ENCODE assay signal across 8 cellular contexts in the genomic region with DNA sequence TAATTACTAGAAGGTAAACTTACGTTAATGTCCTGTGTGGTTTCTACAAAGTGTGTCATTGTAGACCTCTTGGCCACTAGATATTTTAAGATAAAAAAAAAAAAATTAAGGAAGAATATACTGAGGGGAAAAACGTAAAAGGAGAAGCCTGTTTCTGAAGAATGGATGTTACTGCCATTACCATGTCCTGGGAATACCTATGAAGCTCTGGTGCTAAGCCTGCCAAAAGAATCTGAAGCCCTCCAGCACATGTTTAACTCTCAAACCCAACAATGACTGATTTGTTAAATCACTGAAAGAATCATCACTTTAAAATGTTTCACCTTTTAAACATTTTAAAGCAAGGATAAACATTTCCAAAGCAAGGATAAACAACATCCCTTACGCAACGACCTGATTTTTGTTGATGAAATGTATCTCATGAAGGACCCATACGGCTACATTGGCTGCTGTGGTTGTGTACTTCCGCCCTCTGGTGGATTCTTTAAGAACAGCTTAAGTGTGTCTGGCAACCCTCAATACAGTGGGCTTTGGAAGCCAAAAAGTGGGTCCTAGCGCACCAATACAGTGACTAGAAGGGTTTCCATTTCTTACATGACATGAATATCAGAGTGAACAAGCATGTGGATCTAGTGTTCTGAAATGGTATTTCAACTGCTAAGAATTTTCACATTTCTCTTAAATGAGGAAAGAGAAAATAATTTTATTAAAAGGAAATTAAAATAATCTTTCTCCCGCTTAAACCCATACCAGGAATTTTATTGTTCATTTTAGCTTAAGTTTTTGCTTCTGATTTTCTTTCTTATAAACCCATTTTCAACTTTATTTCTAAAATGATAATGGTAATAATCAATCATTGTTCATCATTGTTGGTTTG.
DNase-seq lines count a peak whose midpoint lies in the region; ATAC-seq and TF ChIP-seq lines count a peak whose summit lies in the region.

No MANE protein-coding gene starts in this region.

- H3K4me1 ChIP-seq in Karpas-422 (ENCODE audit: low read length): no peaks in the 10 kb centered on the region
- no peaks in the 10 kb centered on the region for H3K4me1 ChIP-seq in Peyer's patch

- H3K27ac Mint-ChIP-seq in activated naive CD8-positive, alpha-beta T cell treated with anti-CD3 and anti-CD28 coated beads for 36 hours: no peak overlapping the region

- H3K36me3 ChIP-seq in Karpas-422 (ENCODE audit: insufficient read depth, low read length) (no peaks in the 10 kb centered on the region), Peyer's patch (peaks cover 0 to 30% (median 0%) of the 10 kb centered on the region in 3 donors)

- H3K9me3 Mint-ChIP-seq in activated naive CD8-positive, alpha-beta T cell treated with anti-CD3 and anti-CD28 coated beads for 36 hours: no peaks in the 10 kb centered on the region

- peaks cover 2% of the 10 kb centered on the region for H3K4me1 Mint-ChIP-seq in activated naive CD8-positive, alpha-beta T cell treated with anti-CD3 and anti-CD28 coated beads for 36 hours

- no peak overlapping the region for H3K4me2 ChIP-seq in Karpas-422 (ENCODE audit: low read depth, low read length, poor library complexity, severe bottlenecking)

- no peaks in the 10 kb centered on the region for H3K79me2 ChIP-seq in Karpas-422 (ENCODE audit: low read length)

- no peak overlapping the region for H3K27ac ChIP-seq in Karpas-422 (ENCODE audit: low read length)
- H3K27ac ChIP-seq in Peyer's patch: peak overlapping the region in 1 of 4 donors; percentile 1

- H3K9ac ChIP-seq in Karpas-422 (ENCODE audit: low read length): no peak overlapping the region

- DNase-seq in GM12865 (ENCODE audit: low read depth) (peak; percentile 72), Karpas-422 (peak; percentile 83), Peyer's patch (peak in 1 of 3 donors; percentile 77), Right ventricle myocardium superior (no peak), pulmonary artery endothelial cell (ENCODE audit: low read depth, low spot score) (peak; percentile 32), occipital lobe (lab: John Stamatoyannopoulos, UW) (no peak)
- peak; percentile 28 for DNase-seq in activated naive CD8-positive, alpha-beta T cell treated with anti-CD3 and anti-CD28 coated beads for 36 hours

- H4K20me1 ChIP-seq in Karpas-422 (ENCODE audit: insufficient read depth, low read depth, low read length): no peaks in the 10 kb centered on the region

- no peak for TF ChIP-seq POLR2A in Peyer's patch (IDR thresholded peaks at IDR 0.05)

- H3K4me3 ChIP-seq in GM12865 (ENCODE audit: low read depth, low read length) (no peak overlapping the region), Karpas-422 (ENCODE audit: low read length) (no peak overlapping the region), Peyer's patch (no peak overlapping the region)

- peak; percentile 77 for TF ChIP-seq CTCF in GM12865 (IDR thresholded peaks at IDR 0.05; ENCODE audit: insufficient read depth, low read depth, low read length, missing control alignments)
- peak; percentile 57 to 91 (median 86) for TF ChIP-seq CTCF in Peyer's patch (IDR thresholded peaks at IDR 0.05)

- H3K36me3 Mint-ChIP-seq in activated naive CD8-positive, alpha-beta T cell treated with anti-CD3 and anti-CD28 coated beads for 36 hours: peaks cover 7% of the 10 kb centered on the region

- H3K9me3 ChIP-seq in Karpas-422 (ENCODE audit: low read length) (no peaks in the 10 kb centered on the region), Peyer's patch (no peaks in the 10 kb centered on the region)

- H2AFZ ChIP-seq in Karpas-422 (ENCODE audit: low read length): no peak overlapping the region

- peak; percentile 86 for ATAC-seq in GM21825 (IDR thresholded peaks at IDR 0.05; ENCODE audit: unreplicated experiment)
- ATAC-seq in Right ventricle myocardium superior (ENCODE audit: poor library complexity): peak; percentile 92

- H3K9me2 ChIP-seq in Karpas-422 (replicated peaks; ENCODE audit: insufficient read depth, low read length): no peaks in the 10 kb centered on the region

- intact Hi-C loops in Right ventricle myocardium superior (cut with DNase I): loop anchor here (5.0 kb wide), 2 partner anchors 137 to 247 kb away; a partner anchor contains a TSS

- no peaks in the 10 kb centered on the region for H3K27me3 Mint-ChIP-seq in activated naive CD8-positive, alpha-beta T cell treated with anti-CD3 and anti-CD28 coated beads for 36 hours

- H3K27me3 ChIP-seq in Karpas-422 (ENCODE audit: low read length) (no peaks in the 10 kb centered on the region), Peyer's patch (no peaks in the 10 kb centered on the region)

- H3K4me3 Mint-ChIP-seq in activated naive CD8-positive, alpha-beta T cell treated with anti-CD3 and anti-CD28 coated beads for 36 hours: no peak overlapping the region

Comparison
In these comparisons a context has a peak if more than half of its experiments do, and no peak if none do; other contexts are left out.
1. DNase-seq: peak in GM12865 (single experiment), Karpas-422 (single experiment), activated naive CD8-positive, alpha-beta T cell treated with anti-CD3 and anti-CD28 coated beads for 36 hours (single experiment) and pulmonary artery endothelial cell (single experiment); none in Right ventricle myocardium superior (single experiment) and occipital lobe (single experiment).